9 cellular contexts compared by ENCODE assay signal in the genomic region with DNA sequence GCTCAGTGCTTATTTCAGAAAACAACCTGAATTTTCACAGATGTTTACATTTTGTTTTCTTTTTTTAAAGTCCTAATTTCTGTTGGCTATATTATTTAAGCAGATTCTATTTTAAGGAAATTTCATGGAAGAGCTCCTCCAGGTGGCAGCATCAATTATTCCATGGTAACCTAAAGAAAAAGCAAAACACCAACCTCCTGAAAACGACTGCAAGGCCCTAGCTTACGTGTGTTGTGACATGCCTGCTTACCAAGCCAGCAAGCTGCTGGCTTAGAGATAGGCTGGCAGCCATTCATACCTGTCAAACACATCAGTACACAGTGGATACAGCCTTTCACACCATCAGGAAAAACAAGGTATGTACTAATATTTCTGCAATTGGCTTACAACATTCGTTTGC.
DNase-seq lines count a peak whose midpoint lies in the region; ATAC-seq, FAIRE-seq and TF ChIP-seq lines count a peak whose summit lies in the region.
"Had no signal": no experiment of that assay in that cellular context is flagged by ENCODE, and none has a peak within 500 bp of the region (broad histone marks: within the 10 kb centered on the region; RNA-seq: fewer than 3 reads in every experiment).

No MANE protein-coding gene starts in this region.

- no peak for ATAC-seq in natural killer cell

- H3K18ac ChIP-seq in H9 (ENCODE audit: insufficient read length, low read depth, low read length) = no peak overlapping the region

- H3K79me2 ChIP-seq in H9 (ENCODE audit: insufficient read depth, low read length) = no peaks in the 10 kb centered on the region

- no peak overlapping the region for H3K4me2 ChIP-seq in H9 (ENCODE audit: insufficient read depth, insufficient read length, low read length)

- no peaks in the 10 kb centered on the region for H3K4me1 ChIP-seq in H9 (ENCODE audit: insufficient read depth, low read length)

- no peak overlapping the region for H2BK15ac ChIP-seq in H9 (ENCODE audit: low read depth, low read length)

- H3K4me3 Mint-ChIP-seq in H9 (no peak overlapping the region), progenitor cell of endocrine pancreas (ENCODE audit: low read depth) (no peak overlapping the region), natural killer cell (no peak overlapping the region)

- H3T11ph ChIP-seq in H9 (ENCODE audit: low read length) = no peak overlapping the region

- no peak overlapping the region for H2AK5ac ChIP-seq in H9 (ENCODE audit: insufficient read length, low read length)

- H2BK5ac ChIP-seq in H9 (ENCODE audit: insufficient read length, low read length) = no peak overlapping the region

- H2BK20ac ChIP-seq in H9 (ENCODE audit: low read depth, low read length, poor library complexity, severe bottlenecking) = no peak overlapping the region

- H4K5ac ChIP-seq in H9 (ENCODE audit: insufficient read length, low read depth, low read length) = no peak overlapping the region

- H3K27me3 Mint-ChIP-seq in H9 (ENCODE audit: low read depth) = no peaks in the 10 kb centered on the region
- no peaks in the 10 kb centered on the region for H3K27me3 Mint-ChIP-seq in progenitor cell of endocrine pancreas
- H3K27me3 Mint-ChIP-seq in natural killer cell (ENCODE audit: low read depth in 2 of 2) = no peaks in the 10 kb centered on the region

- H2AFZ ChIP-seq in H9 (ENCODE audit: low read length) = no peak overlapping the region

- H3K4me3 ChIP-seq in fibroblast of pulmonary artery (replicated peaks; ENCODE audit: low read depth, low read length) = no peak overlapping the region

- H3K79me1 ChIP-seq in H9 (ENCODE audit: insufficient read depth, low read depth, low read length, poor library complexity, severe bottlenecking) = no peaks in the 10 kb centered on the region

- no peak overlapping the region for H3K23ac ChIP-seq in H9 (ENCODE audit: insufficient read length, low read depth, low read length)

- no peak overlapping the region for H2BK120ac ChIP-seq in H9 (ENCODE audit: low read depth, low read length, poor library complexity, severe bottlenecking)

- H3K9me3 Mint-ChIP-seq in H9 = no peaks in the 10 kb centered on the region
- no peaks in the 10 kb centered on the region for H3K9me3 Mint-ChIP-seq in progenitor cell of endocrine pancreas (ENCODE audit: low read depth)
- no peaks in the 10 kb centered on the region for H3K9me3 Mint-ChIP-seq in natural killer cell

- H4K8ac ChIP-seq in H9 (replicated peaks; ENCODE audit: insufficient read length, low read depth, low read length) = no peak overlapping the region

- no peak overlapping the region for H3K4ac ChIP-seq in H9 (ENCODE audit: low read depth, low read length)

- H3K23me2 ChIP-seq in H9 (ENCODE audit: insufficient read length, low read depth, low read length, poor library complexity, severe bottlenecking) = no peaks in the 10 kb centered on the region

- H4K91ac ChIP-seq in H9 (ENCODE audit: insufficient read length, low read depth, low read length) = no peak overlapping the region

- intact Hi-C loops in natural killer cell (cut with micrococcal nuclease) = no loop called here

- H3K9me3 ChIP-seq in H9 (ENCODE audit: control insufficient read depth, low read depth, low read length) = no peaks in the 10 kb centered on the region

- DNase-seq in H9 = no peak
- peak; percentile 11 for DNase-seq in RKO (ENCODE audit: low spot score)
- peak; percentile 81 for DNase-seq in fibroblast of pulmonary artery (ENCODE audit: low read depth)
- DNase-seq in progenitor cell of endocrine pancreas (ENCODE audit: low spot score, unreplicated experiment) = no peak
- no peak for DNase-seq in natural killer cell
- DNase-seq in occipital lobe (lab: John Stamatoyannopoulos, UW) = no peak
- no peak for DNase-seq in frontal cortex (ENCODE audit: low spot score in 2 of 2)
- no peak for DNase-seq in T-helper 2 cell

- no peaks in the 10 kb centered on the region for H4K20me1 ChIP-seq in H9 (ENCODE audit: control insufficient read depth, insufficient read depth, insufficient read length)

- WGBS in H9 (ENCODE audit: extremely low coverage, insufficient read length, low lambda C conversion rate) = no CpG with 5 or more reads among the region's 3 CpGs

- H3K4me1 Mint-ChIP-seq in H9 (no peaks in the 10 kb centered on the region), progenitor cell of endocrine pancreas (ENCODE audit: low read depth) (peaks cover 4% of the 10 kb centered on the region), natural killer cell (peaks cover 11 to 25% of the 10 kb centered on the region in 2 donors)

- H3K14ac ChIP-seq in H9 (ENCODE audit: insufficient read depth, low read length) = no peak overlapping the region

- H3K27ac Mint-ChIP-seq in H9 = no peak overlapping the region
- H3K27ac Mint-ChIP-seq in progenitor cell of endocrine pancreas = no peak overlapping the region
- no peak overlapping the region for H3K27ac Mint-ChIP-seq in natural killer cell

- FAIRE-seq in frontal cortex (lab: Jason Lieb, UNC) = no peak
- FAIRE-seq: endometrium had no signal

- TF ChIP-seq CTCF in H9 (conservative IDR thresholded peaks at IDR 0.05) (peak; percentile 61), fibroblast of pulmonary artery (IDR thresholded peaks at IDR 0.05; ENCODE audit: low read length, missing control alignments) (peak; percentile 54), progenitor cell of endocrine pancreas (IDR thresholded peaks at IDR 0.05; ENCODE audit: unreplicated experiment) (peak; percentile 52), natural killer cell (IDR thresholded peaks at IDR 0.05) (no peak)

- no peak overlapping the region for H3K27ac ChIP-seq in H9 (ENCODE audit: insufficient read length, low read depth, low read length)

- H3K56ac ChIP-seq in H9 (ENCODE audit: insufficient read length, low read depth, low read length) = no peak overlapping the region

- no peak overlapping the region for H3K9ac ChIP-seq in H9 (ENCODE audit: extremely low read depth, insufficient read length, low read length)

- H2BK12ac ChIP-seq in H9 (ENCODE audit: insufficient read length, low read depth, low read length) = no peak overlapping the region

- H3K27me3 ChIP-seq in H9 (ENCODE audit: insufficient read depth, low read length) = no peaks in the 10 kb centered on the region

- peaks cover 4 to 26% (median 19%) of the 10 kb centered on the region in 3 experiments; a peak in 6 of 7 replicates for H3K36me3 Mint-ChIP-seq in H9 (ENCODE audit: insufficient read depth in 1 of 3, low read depth in 3 of 3)
- H3K36me3 Mint-ChIP-seq in progenitor cell of endocrine pancreas (ENCODE audit: insufficient read depth) = peaks cover 17% of the 10 kb centered on the region
- H3K36me3 Mint-ChIP-seq in natural killer cell = peaks cover 25% of the 10 kb centered on the region

Comparison
In these comparisons a context has a peak if more than half of its experiments do, and no peak if none do; other contexts are left out.
1. DNase-seq: peak in RKO (single experiment) and fibroblast of pulmonary artery (single experiment); none in H9 (single experiment), progenitor cell of endocrine pancreas (single experiment), natural killer cell (single experiment), occipital lobe (single experiment), frontal cortex (0 of 2) and T-helper 2 cell (0 of 5).